ENCODE assay signal across 1 cellular context in genomic region chr6:10547809-10548208, GRCh38.
TF ChIP-seq lines count a peak whose summit lies in the region.

No MANE protein-coding gene starts in this region.

TF ChIP-seq in GM23338, 12 proteins besides CTCF, POLR2A, EP300 and RAD21 (continued from another document):
- TF ChIP-seq EZH2 (IDR thresholded peaks at IDR 0.05; ENCODE audit: low read depth, unreplicated experiment) (no peak), EZH2phosphoT487 (IDR thresholded peaks at IDR 0.05; ENCODE audit: unreplicated experiment) (no peak), NANOG (IDR thresholded peaks at IDR 0.05; ENCODE audit: borderline replicate concordance) (no peak)
- TF ChIP-seq, protein P1, sequence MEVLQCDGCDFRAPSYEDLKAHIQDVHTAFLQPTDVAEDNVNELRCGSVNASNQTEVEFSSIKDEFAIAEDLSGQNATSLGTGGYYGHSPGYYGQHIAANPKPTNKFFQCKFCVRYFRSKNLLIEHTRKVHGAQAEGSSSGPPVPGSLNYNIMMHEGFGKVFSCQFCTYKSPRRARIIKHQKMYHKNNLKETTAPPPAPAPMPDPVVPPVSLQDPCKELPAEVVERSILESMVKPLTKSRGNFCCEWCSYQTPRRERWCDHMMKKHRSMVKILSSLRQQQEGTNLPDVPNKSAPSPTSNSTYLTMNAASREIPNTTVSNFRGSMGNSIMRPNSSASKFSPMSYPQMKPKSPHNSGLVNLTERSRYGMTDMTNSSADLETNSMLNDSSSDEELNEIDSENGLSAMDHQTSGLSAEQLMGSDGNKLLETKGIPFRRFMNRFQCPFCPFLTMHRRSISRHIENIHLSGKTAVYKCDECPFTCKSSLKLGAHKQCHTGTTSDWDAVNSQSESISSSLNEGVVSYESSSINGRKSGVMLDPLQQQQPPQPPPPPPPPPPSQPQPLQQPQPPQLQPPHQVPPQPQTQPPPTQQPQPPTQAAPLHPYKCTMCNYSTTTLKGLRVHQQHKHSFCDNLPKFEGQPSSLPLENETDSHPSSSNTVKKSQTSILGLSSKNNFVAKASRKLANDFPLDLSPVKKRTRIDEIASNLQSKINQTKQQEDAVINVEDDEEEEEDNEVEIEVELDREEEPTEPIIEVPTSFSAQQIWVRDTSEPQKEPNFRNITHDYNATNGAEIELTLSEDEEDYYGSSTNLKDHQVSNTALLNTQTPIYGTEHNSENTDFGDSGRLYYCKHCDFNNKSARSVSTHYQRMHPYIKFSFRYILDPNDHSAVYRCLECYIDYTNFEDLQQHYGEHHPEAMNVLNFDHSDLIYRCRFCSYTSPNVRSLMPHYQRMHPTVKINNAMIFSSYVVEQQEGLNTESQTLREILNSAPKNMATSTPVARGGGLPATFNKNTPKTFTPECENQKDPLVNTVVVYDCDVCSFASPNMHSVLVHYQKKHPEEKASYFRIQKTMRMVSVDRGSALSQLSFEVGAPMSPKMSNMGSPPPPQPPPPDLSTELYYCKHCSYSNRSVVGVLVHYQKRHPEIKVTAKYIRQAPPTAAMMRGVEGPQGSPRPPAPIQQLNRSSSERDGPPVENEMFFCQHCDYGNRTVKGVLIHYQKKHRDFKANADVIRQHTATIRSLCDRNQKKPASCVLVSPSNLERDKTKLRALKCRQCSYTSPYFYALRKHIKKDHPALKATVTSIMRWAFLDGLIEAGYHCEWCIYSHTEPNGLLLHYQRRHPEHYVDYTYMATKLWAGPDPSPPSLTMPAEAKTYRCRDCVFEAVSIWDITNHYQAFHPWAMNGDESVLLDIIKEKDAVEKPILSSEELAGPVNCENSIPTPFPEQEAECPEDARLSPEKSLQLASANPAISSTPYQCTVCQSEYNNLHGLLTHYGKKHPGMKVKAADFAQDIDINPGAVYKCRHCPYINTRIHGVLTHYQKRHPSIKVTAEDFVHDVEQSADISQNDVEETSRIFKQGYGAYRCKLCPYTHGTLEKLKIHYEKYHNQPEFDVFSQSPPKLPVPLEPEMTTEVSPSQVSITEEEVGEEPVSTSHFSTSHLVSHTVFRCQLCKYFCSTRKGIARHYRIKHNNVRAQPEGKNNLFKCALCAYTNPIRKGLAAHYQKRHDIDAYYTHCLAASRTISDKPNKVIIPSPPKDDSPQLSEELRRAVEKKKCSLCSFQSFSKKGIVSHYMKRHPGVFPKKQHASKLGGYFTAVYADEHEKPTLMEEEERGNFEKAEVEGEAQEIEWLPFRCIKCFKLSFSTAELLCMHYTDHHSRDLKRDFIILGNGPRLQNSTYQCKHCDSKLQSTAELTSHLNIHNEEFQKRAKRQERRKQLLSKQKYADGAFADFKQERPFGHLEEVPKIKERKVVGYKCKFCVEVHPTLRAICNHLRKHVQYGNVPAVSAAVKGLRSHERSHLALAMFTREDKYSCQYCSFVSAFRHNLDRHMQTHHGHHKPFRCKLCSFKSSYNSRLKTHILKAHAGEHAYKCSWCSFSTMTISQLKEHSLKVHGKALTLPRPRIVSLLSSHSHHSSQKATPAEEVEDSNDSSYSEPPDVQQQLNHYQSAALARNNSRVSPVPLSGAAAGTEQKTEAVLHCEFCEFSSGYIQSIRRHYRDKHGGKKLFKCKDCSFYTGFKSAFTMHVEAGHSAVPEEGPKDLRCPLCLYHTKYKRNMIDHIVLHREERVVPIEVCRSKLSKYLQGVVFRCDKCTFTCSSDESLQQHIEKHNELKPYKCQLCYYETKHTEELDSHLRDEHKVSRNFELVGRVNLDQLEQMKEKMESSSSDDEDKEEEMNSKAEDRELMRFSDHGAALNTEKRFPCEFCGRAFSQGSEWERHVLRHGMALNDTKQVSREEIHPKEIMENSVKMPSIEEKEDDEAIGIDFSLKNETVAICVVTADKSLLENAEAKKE (CRISPR knock-in tag; IDR thresholded peaks at IDR 0.05): no peak
